20 cellular contexts compared by ENCODE assay signal in the genomic region with DNA sequence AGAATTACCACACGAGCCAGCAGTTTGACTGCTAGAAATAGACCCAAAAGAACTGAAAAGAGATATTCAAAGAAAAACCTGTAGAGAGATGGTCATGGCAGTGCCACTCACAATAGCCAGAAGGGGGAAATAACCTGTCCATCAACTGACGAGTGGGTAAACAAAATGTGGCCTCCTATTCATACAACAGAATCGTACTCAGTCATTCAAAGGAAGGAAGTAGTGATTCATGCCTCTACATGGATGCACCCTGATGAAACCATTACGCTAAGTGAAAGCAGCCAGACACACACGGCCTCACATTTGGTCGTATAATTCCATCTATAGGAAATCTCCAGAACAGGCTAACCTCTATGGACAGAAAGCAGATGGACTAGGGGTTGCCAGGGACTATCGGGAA. TPM values are rescaled to one million over a fixed set of nuclear protein-coding genes. Genes with fewer than 3 reads are reported as not detected.
"Had no signal": no experiment of that assay in that cellular context is flagged by ENCODE, and none has a peak within 500 bp of the region (broad histone marks: within the 10 kb centered on the region; RNA-seq: fewer than 3 reads in every experiment).

No MANE protein-coding gene starts in this region.

RNA-seq across cellular contexts. Expression of a gene that starts 2.1 kb away (rescaled TPM):
- total RNA-seq: kidney, left colon, left lung, liver, lower lobe of right lung, mucosa of gallbladder, natural killer cell, occipital lobe, osteocyte, progenitor cell of endocrine pancreas, pulmonary artery endothelial cell, renal cortical epithelial cell, right atrium auricular region, right lobe of liver, skeletal muscle tissue, smooth muscle cell, suprapubic skin, upper lobe of right lung had no signal
- polyA plus RNA-seq: immature natural killer cell, liver, mammary epithelial cell, smooth muscle cell had no signal
